In the genomic region with DNA sequence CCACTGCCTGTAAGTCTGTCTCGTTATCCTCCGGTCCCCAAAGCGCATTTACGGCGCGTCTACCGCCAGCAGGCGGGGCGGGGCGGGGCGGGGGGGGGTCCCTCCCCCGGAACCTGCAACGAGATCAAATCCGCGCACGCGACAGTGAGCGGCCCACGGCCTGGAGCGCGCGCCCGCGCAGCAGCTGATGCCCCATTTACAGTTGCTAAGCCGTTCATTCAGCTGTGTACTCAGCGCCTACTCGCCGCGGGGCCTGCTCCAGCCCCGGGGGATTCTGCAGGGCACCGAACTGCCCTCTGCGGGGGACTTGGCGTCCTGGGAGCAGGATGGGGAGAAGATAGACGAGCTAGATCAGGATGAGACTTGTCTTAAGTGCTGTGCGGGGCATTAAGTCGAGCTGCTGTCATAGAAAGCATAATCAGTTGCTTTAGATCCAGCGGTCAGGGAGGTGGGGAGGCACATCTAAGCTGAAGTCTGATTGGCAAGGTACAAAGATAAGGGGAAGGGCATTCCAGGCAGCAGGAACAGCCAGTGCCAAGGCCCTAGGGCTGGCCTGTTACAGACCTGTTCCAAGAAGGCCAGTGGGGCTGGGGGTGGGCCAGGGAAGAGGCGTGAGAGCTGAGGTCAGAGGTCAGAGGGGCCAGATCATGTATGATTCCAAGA, we compare ENCODE assay signal across 8 cellular contexts. TPM values are rescaled to one million over a fixed set of nuclear protein-coding genes. Genes with fewer than 3 reads are reported as not detected.
A peak's percentile ranks its signal among the peaks of the same experiment; 100 is the strongest.
DNase-seq lines count a peak whose midpoint lies in the region; ATAC-seq and TF ChIP-seq lines count a peak whose summit lies in the region.

No MANE protein-coding gene starts in this region.

- peaks cover 46% of the 10 kb centered on the region for H3K4me1 Mint-ChIP-seq in CD4-positive, alpha-beta T cell (ENCODE audit: low read depth)

- no peaks in the 10 kb centered on the region for H3K27me3 ChIP-seq in CD4-positive, alpha-beta T cell (ENCODE audit: control insufficient read depth, insufficient read depth, low read length)
- H3K27me3 ChIP-seq in kidney epithelial cell (ENCODE audit: control insufficient read depth, insufficient read depth, low read length): no peaks in the 10 kb centered on the region

- H3K27me3 Mint-ChIP-seq in CD4-positive, alpha-beta T cell: no peaks in the 10 kb centered on the region

- H3K4me3 ChIP-seq in HEK293 (ENCODE audit: low read depth, low read length) (peak overlapping the region; percentile 64), kidney epithelial cell (ENCODE audit: low read depth, low read length) (peak overlapping the region; percentile 56)

- H3K4me3 Mint-ChIP-seq in CD4-positive, alpha-beta T cell: peak overlapping the region; percentile 88

- H3K27ac Mint-ChIP-seq in CD4-positive, alpha-beta T cell: peak overlapping the region; percentile 85

- intact Hi-C loops in CD4-positive, alpha-beta T cell (cut with DNase I, micrococcal nuclease): loop anchor here in 1 of 2 experiments (2.0 to 10.0 kb wide), 5 partner anchors 77 to 769 kb away; a partner anchor contains a TSS

- H3K36me3 ChIP-seq in HEK293 (ENCODE audit: control insufficient read depth in 2 of 2, insufficient read depth in 1 of 2, low read length in 2 of 2): no peaks in the 10 kb centered on the region
- H3K36me3 ChIP-seq in kidney epithelial cell (ENCODE audit: control insufficient read depth, insufficient read depth, low read length): no peaks in the 10 kb centered on the region

- ATAC-seq in CD4-positive, alpha-beta T cell (ENCODE audit: poor library complexity): peak; percentile 16
- ATAC-seq in GM21576 (IDR thresholded peaks at IDR 0.05; ENCODE audit: unreplicated experiment): no peak

- H3K27ac ChIP-seq in CD4-positive, alpha-beta T cell (ENCODE audit: low read depth, low read length): peak overlapping the region; percentile 77
- H3K27ac ChIP-seq in HEK293 (ENCODE audit: extremely low read depth, low read depth, low read length): peak overlapping the region; percentile 93; the same call in 1 of the 2 replicates
- no peak overlapping the region for H3K27ac ChIP-seq in caudate nucleus (ENCODE audit: low read depth, low read length)

- POLR2A ChIA-PET in CD4-positive, alpha-beta T cell (lab: Charles Lee): interaction anchor here (0.7 to 4.1 kb wide), 9 partner anchors 11 to 636 kb away, joined by 3 to 66 read pairs (median 4); a partner anchor contains a TSS
- POLR2A ChIA-PET in HEK293 (lab: Yijun Ruan, JAX): interaction anchor here (0.7 to 3.1 kb wide), 4 partner anchors 15 to 124 kb away, joined by 3 to 20 read pairs (median 8); a partner anchor contains a TSS

- no peaks in the 10 kb centered on the region for H3K36me3 Mint-ChIP-seq in CD4-positive, alpha-beta T cell (ENCODE audit: low read depth)

- no peaks in the 10 kb centered on the region for H3K9me3 Mint-ChIP-seq in CD4-positive, alpha-beta T cell

- H3K9me3 ChIP-seq in CD4-positive, alpha-beta T cell (ENCODE audit: control insufficient read depth, low read length): no peaks in the 10 kb centered on the region
- no peaks in the 10 kb centered on the region for H3K9me3 ChIP-seq in HEK293 (ENCODE audit: control insufficient read depth, insufficient read depth, low read depth, low read length)

- DNase-seq in CD4-positive, alpha-beta T cell: peak; percentile 67 to 83 (median 76)
- DNase-seq in NCI-H2171 treated with DMSO at 0.1 percent for 48 hours (lab: John Stamatoyannopoulos, UW): peak; percentile 91
- peak; percentile 59 for DNase-seq in activated CD4-positive, CD25-positive, alpha-beta regulatory T cell treated with anti-CD3 and anti-CD28 coated beads, Interleukin-2, amount 50 U/mL, for 16 hours (ENCODE audit: low read depth, low spot score)
- DNase-seq in caudate nucleus (lab: John Stamatoyannopoulos, UW): peak in 49 of 61 donors; percentile 18 to 84 (median 63)
- DNase-seq in kidney epithelial cell (ENCODE audit: low read depth): no peak
- DNase-seq in stimulated activated CD4-positive, alpha-beta T cell treated with anti-CD3 and anti-CD28 coated beads, Interleukin-2, amount 100 ng/mL, for 24 hours: peak; percentile 76 to 78

- TF ChIP-seq CTCF in CD4-positive, alpha-beta T cell (IDR thresholded peaks at IDR 0.05): no peak
- TF ChIP-seq CTCF in HEK293 (tag by site-specific recombination; IDR thresholded peaks at IDR 0.05): no peak
- TF ChIP-seq CTCF in kidney epithelial cell (IDR thresholded peaks at IDR 0.05; ENCODE audit: insufficient read depth, low read length, poor library complexity, severe bottlenecking): no peak

- CTCF ChIA-PET in CD4-positive, alpha-beta T cell (lab: Charles Lee): interaction anchor here (1.7 kb wide), 1 partner anchor 83 kb away, joined by 4 read pairs; no protein-coding TSS in a partner anchor
- CTCF ChIA-PET in HEK293 (lab: Yijun Ruan, JAX): interaction anchor here (0.6 to 2.1 kb wide), 6 partner anchors 23 to 83 kb away, joined by 3 to 14 read pairs (median 4); no protein-coding TSS in a partner anchor

- H3K4me1 ChIP-seq in HEK293 (ENCODE audit: control insufficient read depth, insufficient read depth, low read length): peaks cover 15% of the 10 kb centered on the region

TF ChIP-seq in HEK293, 187 proteins besides CTCF, POLR2A, EP300 and RAD21 (continues in another document):
- TF ChIP-seq ZFHX2 (tag by site-specific recombination; conservative IDR thresholded peaks at IDR 0.05) (peak; percentile 91), KLF16 (tag by site-specific recombination; IDR thresholded peaks at IDR 0.05) (no peak), ZNF202 (tag by site-specific recombination; IDR thresholded peaks at IDR 0.05; ENCODE audit: borderline replicate concordance) (no peak), ZNF341 (tag by site-specific recombination; IDR thresholded peaks at IDR 0.05; ENCODE audit: low read depth) (peak; percentile 84), SP7 (tag by site-specific recombination; IDR thresholded peaks at IDR 0.05) (peak; percentile 37; the same call in 1 of the 2 replicates), ZNF548 (tag by site-specific recombination; IDR thresholded peaks at IDR 0.05) (no peak), GLIS1 (tag by site-specific recombination; IDR thresholded peaks at IDR 0.05) (peak; percentile 94), ZNF175 (tag by site-specific recombination; IDR thresholded peaks at IDR 0.05) (no peak), ZFP37 (tag by site-specific recombination; IDR thresholded peaks at IDR 0.05) (no peak), ZEB2 (tag by site-specific recombination; IDR thresholded peaks at IDR 0.05) (no peak), FEZF1 (tag by site-specific recombination; IDR thresholded peaks at IDR 0.05) (peak; percentile 48; the same call in 1 of the 2 replicates), ZNF335 (tag by site-specific recombination; conservative IDR thresholded peaks at IDR 0.05) (peak; percentile 38), ZSCAN30 (tag by site-specific recombination; IDR thresholded peaks at IDR 0.05) (peak; percentile 41), BCL11B (tag by site-specific recombination; IDR thresholded peaks at IDR 0.05; ENCODE audit: low read depth) (no peak), GLIS2 (tag by site-specific recombination; IDR thresholded peaks at IDR 0.05) (peak; percentile 47), ZNF24 (tag by site-specific recombination; IDR thresholded peaks at IDR 0.05) (no peak), ZNF843 (tag by site-specific recombination; IDR thresholded peaks at IDR 0.05) (no peak), KLF7 (tag by site-specific recombination; IDR thresholded peaks at IDR 0.05; ENCODE audit: borderline replicate concordance) (no peak), ZNF112 (tag by site-specific recombination; IDR thresholded peaks at IDR 0.05) (no peak), ZNF654 (tag by site-specific recombination; IDR thresholded peaks at IDR 0.05; ENCODE audit: low read depth) (no peak), ZNF140 (tag by site-specific recombination; IDR thresholded peaks at IDR 0.05) (no peak)
- TF ChIP-seq, protein P1, sequence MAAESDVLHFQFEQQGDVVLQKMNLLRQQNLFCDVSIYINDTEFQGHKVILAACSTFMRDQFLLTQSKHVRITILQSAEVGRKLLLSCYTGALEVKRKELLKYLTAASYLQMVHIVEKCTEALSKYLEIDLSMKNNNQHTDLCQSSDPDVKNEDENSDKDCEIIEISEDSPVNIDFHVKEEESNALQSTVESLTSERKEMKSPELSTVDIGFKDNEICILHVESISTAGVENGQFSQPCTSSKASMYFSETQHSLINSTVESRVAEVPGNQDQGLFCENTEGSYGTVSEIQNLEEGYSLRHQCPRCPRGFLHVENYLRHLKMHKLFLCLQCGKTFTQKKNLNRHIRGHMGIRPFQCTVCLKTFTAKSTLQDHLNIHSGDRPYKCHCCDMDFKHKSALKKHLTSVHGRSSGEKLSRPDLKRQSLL (tag by site-specific recombination; IDR thresholded peaks at IDR 0.05): no peak
- TF ChIP-seq, protein P2, sequence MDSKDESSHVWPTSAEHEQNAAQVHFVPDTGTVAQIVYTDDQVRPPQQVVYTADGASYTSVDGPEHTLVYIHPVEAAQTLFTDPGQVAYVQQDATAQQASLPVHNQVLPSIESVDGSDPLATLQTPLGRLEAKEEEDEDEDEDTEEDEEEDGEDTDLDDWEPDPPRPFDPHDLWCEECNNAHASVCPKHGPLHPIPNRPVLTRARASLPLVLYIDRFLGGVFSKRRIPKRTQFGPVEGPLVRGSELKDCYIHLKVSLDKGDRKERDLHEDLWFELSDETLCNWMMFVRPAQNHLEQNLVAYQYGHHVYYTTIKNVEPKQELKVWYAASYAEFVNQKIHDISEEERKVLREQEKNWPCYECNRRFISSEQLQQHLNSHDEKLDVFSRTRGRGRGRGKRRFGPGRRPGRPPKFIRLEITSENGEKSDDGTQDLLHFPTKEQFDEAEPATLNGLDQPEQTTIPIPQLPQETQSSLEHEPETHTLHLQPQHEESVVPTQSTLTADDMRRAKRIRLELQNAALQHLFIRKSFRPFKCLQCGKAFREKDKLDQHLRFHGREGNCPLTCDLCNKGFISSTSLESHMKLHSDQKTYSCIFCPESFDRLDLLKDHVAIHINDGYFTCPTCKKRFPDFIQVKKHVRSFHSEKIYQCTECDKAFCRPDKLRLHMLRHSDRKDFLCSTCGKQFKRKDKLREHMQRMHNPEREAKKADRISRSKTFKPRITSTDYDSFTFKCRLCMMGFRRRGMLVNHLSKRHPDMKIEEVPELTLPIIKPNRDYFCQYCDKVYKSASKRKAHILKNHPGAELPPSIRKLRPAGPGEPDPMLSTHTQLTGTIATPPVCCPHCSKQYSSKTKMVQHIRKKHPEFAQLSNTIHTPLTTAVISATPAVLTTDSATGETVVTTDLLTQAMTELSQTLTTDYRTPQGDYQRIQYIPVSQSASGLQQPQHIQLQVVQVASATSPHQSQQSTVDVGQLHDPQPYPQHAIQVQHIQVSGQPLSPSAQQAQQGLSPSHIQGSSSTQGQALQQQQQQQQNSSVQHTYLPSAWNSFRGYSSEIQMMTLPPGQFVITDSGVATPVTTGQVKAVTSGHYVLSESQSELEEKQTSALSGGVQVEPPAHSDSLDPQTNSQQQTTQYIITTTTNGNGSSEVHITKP (tag by site-specific recombination; IDR thresholded peaks at IDR 0.05): no peak

RNA-seq across cellular contexts. Expression of a gene that starts 1.4 kb away (rescaled TPM):
- total RNA-seq in CD4-positive, alpha-beta T cell: 1 to 10 TPM; 5.8 to 7.5 TPM
- total RNA-seq in kidney epithelial cell: 26.8 and 32.4 TPM in 2 replicates

RNA-seq across cellular contexts. Expression of a gene that starts 39.5 kb away (rescaled TPM):
- total RNA-seq in CD4-positive, alpha-beta T cell: not detected
- total RNA-seq in kidney epithelial cell: 1.1 and 4.8 TPM in 2 replicates
